ENCODE assay signal across 9 cellular contexts in the genomic region with DNA sequence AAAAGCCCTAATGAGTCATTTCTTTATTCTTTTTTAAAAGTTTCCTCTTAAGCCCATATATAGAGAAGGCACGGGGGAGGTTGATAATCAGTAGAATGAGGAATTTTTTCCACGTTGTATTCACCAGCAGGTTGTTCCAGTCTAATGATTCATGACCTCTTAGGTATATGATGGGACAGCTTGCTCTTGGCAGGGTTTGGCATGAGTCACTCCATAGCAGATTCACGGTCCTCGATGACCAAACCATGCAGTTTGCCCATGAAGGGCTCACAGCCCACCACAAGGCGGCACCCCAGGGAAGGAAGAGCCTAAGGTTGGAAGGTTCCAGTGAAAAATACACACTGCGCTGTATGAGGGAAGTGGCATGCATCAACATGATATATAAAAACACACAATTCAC.
DNase-seq lines count a peak whose midpoint lies in the region; ATAC-seq and TF ChIP-seq lines count a peak whose summit lies in the region.
"Had no signal": no experiment of that assay in that cellular context is flagged by ENCODE, and none has a peak within 500 bp of the region (broad histone marks: within the 10 kb centered on the region; RNA-seq: fewer than 3 reads in every experiment).

No MANE protein-coding gene starts in this region.

- CTCF ChIA-PET in MCF 10A (lab: Yijun Ruan, JAX) (interaction anchor here (0.6 to 1.5 kb wide), 12 partner anchors 8 to 583 kb away, joined by 3 to 10 read pairs (median 4); no protein-coding TSS in a partner anchor), SK-N-SH (lab: Yijun Ruan, JAX) (interaction anchor here (1.4 kb wide), 1 partner anchor 585 kb away, joined by 4 read pairs; no protein-coding TSS in a partner anchor), mammary epithelial cell (lab: Charles Lee; ENCODE audit: low non-redundant PET) (interaction anchor here (0.5 to 1.1 kb wide), 10 partner anchors 21 to 581 kb away, joined by 3 to 10 read pairs (median 4); no protein-coding TSS in a partner anchor)

- intact Hi-C loops in MCF 10A (cut with micrococcal nuclease) (loop anchor here (1.0 to 10.0 kb wide), 8 partner anchors 19 to 552 kb away; no protein-coding TSS in a partner anchor), breast epithelium (cut with DNase I; ENCODE audit: low total_unique reads) (no loop called here), mammary epithelial cell (cut with micrococcal nuclease) (loop anchor here (1.0 to 10.0 kb wide), 12 partner anchors 19 to 584 kb away; no protein-coding TSS in a partner anchor)

- peak; percentile 65 for TF ChIP-seq RAD21 in SK-N-SH (IDR thresholded peaks at IDR 0.05; ENCODE audit: low read length)

- H3F3A ChIP-seq in SK-N-SH (replicated peaks; ENCODE audit: insufficient read depth), result peaks cover 25% of the 10 kb centered on the region

- DNase-seq in MCF 10A (ENCODE audit: unreplicated experiment) (peak; percentile 95), breast epithelium (ENCODE audit: low spot score in 2 of 2) (no peak), SK-N-SH (peak; percentile 21), mammary epithelial cell (peak; percentile 98), omental fat pad (ENCODE audit: low spot score) (no peak)
- DNase-seq: right lobe of liver had no signal

- in situ Hi-C loops in mammary epithelial cell (cut with MboI; ENCODE audit: low sequenced_read_pairs in 2 of 2), result no loop called here

- H3K4me3 Mint-ChIP-seq in MCF 10A (ENCODE audit: unreplicated experiment), result no peak overlapping the region

- no peak overlapping the region for H3K4me2 ChIP-seq in SK-N-SH
- H3K4me2 ChIP-seq in mammary epithelial cell (ENCODE audit: insufficient read depth, low read depth, low read length), result no peak overlapping the region

- H4K20me1 ChIP-seq in SK-N-SH (ENCODE audit: insufficient read depth), result no peaks in the 10 kb centered on the region
- peaks cover 2% of the 10 kb centered on the region for H4K20me1 ChIP-seq in mammary epithelial cell (ENCODE audit: insufficient read depth, low read length)

- H3K9me3 Mint-ChIP-seq in MCF 10A (ENCODE audit: unreplicated experiment), result no peaks in the 10 kb centered on the region

- H3K36me3 ChIP-seq in breast epithelium (no peaks in the 10 kb centered on the region), SK-N-SH (replicated peaks in 1 of 2; ENCODE audit: control insufficient read depth in 1 of 2, insufficient read depth in 2 of 2, low read length in 1 of 2) (peaks cover 0 to 19% of the 10 kb centered on the region in 2 experiments), mammary epithelial cell (ENCODE audit: insufficient read depth, low read length) (peaks cover 2% of the 10 kb centered on the region)
- H3K36me3 ChIP-seq: right lobe of liver had no signal

- H3K9ac ChIP-seq in SK-N-SH, result no peak overlapping the region
- no peak overlapping the region for H3K9ac ChIP-seq in mammary epithelial cell (ENCODE audit: insufficient read depth, low read length)

- POLR2A ChIA-PET in MCF 10A (lab: Yijun Ruan, JAX), result interaction anchor here (0.5 to 2.7 kb wide), 18 partner anchors 11 to 552 kb away, joined by 3 to 16 read pairs (median 4); no protein-coding TSS in a partner anchor
- POLR2A ChIA-PET in SK-N-SH (lab: Yijun Ruan, JAX), result no interaction called here

- H3K4me1 ChIP-seq in breast epithelium, result no peaks in the 10 kb centered on the region
- peaks cover 0 to 9% of the 10 kb centered on the region in 2 experiments; a peak in 1 of 4 replicates for H3K4me1 ChIP-seq in SK-N-SH (ENCODE audit: control insufficient read depth in 1 of 2, insufficient read depth in 2 of 2, low read depth in 1 of 2, low read length in 1 of 2)
- peaks cover 11% of the 10 kb centered on the region for H3K4me1 ChIP-seq in mammary epithelial cell (ENCODE audit: insufficient read depth, low read length)
- H3K4me1 ChIP-seq: right lobe of liver had no signal

- ATAC-seq in omental fat pad (ENCODE audit: low FRiP score), result peak; percentile 95
- no peak for ATAC-seq in GM18873 (IDR thresholded peaks at IDR 0.05; ENCODE audit: low FRiP score, unreplicated experiment)
- ATAC-seq in GM19397 (IDR thresholded peaks at IDR 0.05; ENCODE audit: unreplicated experiment), result no peak
- ATAC-seq in GM18520 (IDR thresholded peaks at IDR 0.05; ENCODE audit: unreplicated experiment), result no peak

- 2% methylated on average over 6 of the region's 6 CpGs for WGBS in SK-N-SH (ENCODE audit: low lambda C conversion rate)
- under 1% methylated on average over 5 of the region's 6 CpGs for WGBS in mammary epithelial cell (ENCODE audit: low coverage, missing lambda C conversion rate)

- H3K9me2 ChIP-seq in SK-N-SH, result no peaks in the 10 kb centered on the region

- peaks cover 29% of the 10 kb centered on the region for H3K36me3 Mint-ChIP-seq in MCF 10A (ENCODE audit: insufficient read depth, unreplicated experiment)

- dilution Hi-C loops in mammary epithelial cell (cut with HindIII; ENCODE audit: low sequenced_read_pairs), result no loop called here

- TF ChIP-seq CTCF in MCF 10A (IDR thresholded peaks at IDR 0.05; ENCODE audit: unreplicated experiment) (peak; percentile 65), breast epithelium (IDR thresholded peaks at IDR 0.05) (no peak), SK-N-SH (IDR thresholded peaks at IDR 0.05) (peak; percentile 96), mammary epithelial cell (conservative IDR thresholded peaks at IDR 0.05 in 1 of 2, IDR thresholded peaks at IDR 0.05 in 1 of 2; ENCODE audit: extremely low read depth in 1 of 2, insufficient read depth in 1 of 2, low read depth in 1 of 2, low read length in 2 of 2) (peak; percentile 96 to 98), omental fat pad (IDR thresholded peaks at IDR 0.05) (no peak)

- H3K79me2 ChIP-seq in SK-N-SH (ENCODE audit: insufficient read depth) (peaks cover 79% of the 10 kb centered on the region), mammary epithelial cell (ENCODE audit: insufficient read depth, low read length) (peaks cover 79% of the 10 kb centered on the region)

- H3K4me3 ChIP-seq in breast epithelium (no peak overlapping the region), SK-N-SH (ENCODE audit: low read depth in 2 of 2, low read length in 1 of 2) (no peak overlapping the region), mammary epithelial cell (replicated peaks in 1 of 3; ENCODE audit: insufficient read depth in 1 of 3, low read depth in 2 of 3, low read length in 3 of 3) (no peak overlapping the region)
- H3K4me3 ChIP-seq: right lobe of liver had no signal

- H3K27ac Mint-ChIP-seq in MCF 10A (ENCODE audit: low read depth, unreplicated experiment), result peak overlapping the region; percentile 55

- H3K4me1 Mint-ChIP-seq in MCF 10A (ENCODE audit: insufficient read depth, unreplicated experiment), result peaks cover 13% of the 10 kb centered on the region

- H3K27me3 ChIP-seq in breast epithelium (peaks cover 0 to 15% of the 10 kb centered on the region in 2 donors), SK-N-SH (ENCODE audit: insufficient read depth) (no peaks in the 10 kb centered on the region), mammary epithelial cell (ENCODE audit: insufficient read depth, low read length) (no peaks in the 10 kb centered on the region)
- H3K27me3 ChIP-seq: right lobe of liver had no signal

- BruUV-seq in MCF 10A (replicated peaks; lab: Mats Ljungman, UMichigan), result no TSS peak
- BruUV-seq in mammary epithelial cell (replicated peaks; lab: Mats Ljungman, UMichigan), result TSS peak; percentile 1

- H3K9me3 ChIP-seq in breast epithelium (no peaks in the 10 kb centered on the region), SK-N-SH (no peaks in the 10 kb centered on the region), mammary epithelial cell (replicated peaks; ENCODE audit: insufficient read depth, low read length) (no peaks in the 10 kb centered on the region)
- H3K9me3 ChIP-seq: right lobe of liver had no signal

- H2AFZ ChIP-seq in SK-N-SH (ENCODE audit: low read depth) (no peak overlapping the region), mammary epithelial cell (ENCODE audit: low read depth, low read length) (no peak overlapping the region)

- H3K27ac ChIP-seq in breast epithelium, result no peak overlapping the region
- peak overlapping the region in 1 of 2 experiments; percentile 74; a peak in 2 of 4 replicates for H3K27ac ChIP-seq in SK-N-SH (ENCODE audit: low read depth in 2 of 2, low read length in 1 of 2)
- peak overlapping the region; percentile 67 for H3K27ac ChIP-seq in mammary epithelial cell (ENCODE audit: insufficient read depth, low read depth, low read length)
- H3K27ac ChIP-seq: right lobe of liver had no signal

- H3K27me3 Mint-ChIP-seq in MCF 10A (ENCODE audit: insufficient read depth, unreplicated experiment), result peaks cover 8% of the 10 kb centered on the region

- TF ChIP-seq EP300 in SK-N-SH (IDR thresholded peaks at IDR 0.05; ENCODE audit: borderline replicate concordance in 1 of 2, low read depth in 1 of 2, low read length in 1 of 2), result peak in 1 of 2 experiments; percentile 74; a peak in 2 of 4 replicates

- TF ChIP-seq POLR2A in breast epithelium (IDR thresholded peaks at IDR 0.05), result no peak

TF ChIP-seq in SK-N-SH, 30 proteins besides CTCF, POLR2A, EP300 and RAD21 (continues in another document):
- TF ChIP-seq FOXM1 (IDR thresholded peaks at IDR 0.05; ENCODE audit: low read depth) (0 out of 2 replicates have a peak, but pooled peaks have one; percentile 3), POLR2AphosphoS5 (IDR thresholded peaks at IDR 0.05; ENCODE audit: low read depth, low read length) (peak; percentile 28; the same call in 1 of the 2 replicates), SIN3A (IDR thresholded peaks at IDR 0.05; ENCODE audit: borderline replicate concordance, low read depth, low read length) (peak; percentile 71; the same call in 1 of the 2 replicates), TCF12 (IDR thresholded peaks at IDR 0.05) (peak; percentile 79), SMC3 (IDR thresholded peaks at IDR 0.05; ENCODE audit: low read depth, low read length) (peak; percentile 63), NRF1 (IDR thresholded peaks at IDR 0.05; ENCODE audit: low read depth, low read length) (no peak)
- TF ChIP-seq, protein P1, sequence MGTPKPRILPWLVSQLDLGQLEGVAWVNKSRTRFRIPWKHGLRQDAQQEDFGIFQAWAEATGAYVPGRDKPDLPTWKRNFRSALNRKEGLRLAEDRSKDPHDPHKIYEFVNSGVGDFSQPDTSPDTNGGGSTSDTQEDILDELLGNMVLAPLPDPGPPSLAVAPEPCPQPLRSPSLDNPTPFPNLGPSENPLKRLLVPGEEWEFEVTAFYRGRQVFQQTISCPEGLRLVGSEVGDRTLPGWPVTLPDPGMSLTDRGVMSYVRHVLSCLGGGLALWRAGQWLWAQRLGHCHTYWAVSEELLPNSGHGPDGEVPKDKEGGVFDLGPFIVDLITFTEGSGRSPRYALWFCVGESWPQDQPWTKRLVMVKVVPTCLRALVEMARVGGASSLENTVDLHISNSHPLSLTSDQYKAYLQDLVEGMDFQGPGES (IDR thresholded peaks at IDR 0.05; ENCODE audit: low read depth, low read length), result no peak

Comparison
In these comparisons a context has a peak if more than half of its experiments do, and no peak if none do; other contexts are left out.
1. DNase-seq: peak in MCF 10A (single experiment), SK-N-SH (single experiment) and mammary epithelial cell (single experiment); none in breast epithelium (0 of 2) and omental fat pad (single experiment).
2. CTCF ChIP-seq: peak in MCF 10A (single experiment), SK-N-SH (single experiment) and mammary epithelial cell (2 of 2); none in breast epithelium (0 of 3) and omental fat pad (0 of 3).